ENCODE assay signal across 17 cellular contexts in the genomic region with DNA sequence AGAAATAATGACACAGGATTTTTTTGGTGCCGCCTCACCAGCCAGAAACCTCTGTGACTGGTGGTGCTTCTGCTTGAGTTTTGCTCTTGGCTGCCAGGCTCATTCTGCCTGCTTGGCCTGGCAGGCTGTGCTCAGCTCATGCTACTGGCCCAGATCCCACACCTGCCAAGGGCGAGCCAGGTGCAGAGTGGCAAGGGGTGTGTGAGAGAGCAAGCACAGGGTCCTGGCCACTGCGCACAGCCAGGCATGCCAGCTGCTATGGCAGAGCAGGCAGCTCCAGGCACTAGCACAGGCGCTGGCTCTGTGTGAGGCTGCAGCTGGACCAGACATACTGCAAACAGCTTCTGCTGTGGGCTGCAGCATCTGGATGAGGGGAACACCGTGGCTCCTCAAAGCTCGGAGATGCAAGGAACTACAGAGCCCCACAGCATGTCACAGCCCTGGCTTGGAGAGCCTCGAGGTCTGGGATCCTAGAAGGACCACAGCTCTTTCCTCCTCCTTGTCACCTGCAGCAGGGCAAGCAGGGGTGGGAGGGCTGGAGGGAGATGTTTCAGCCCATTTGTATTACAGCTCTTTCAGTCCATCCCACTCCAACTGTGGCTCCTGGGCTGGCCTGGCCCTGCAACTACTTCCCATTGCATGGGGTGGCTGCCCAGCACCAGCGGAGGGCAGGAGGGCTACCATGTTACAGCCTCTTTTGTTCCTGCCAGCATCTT.
DNase-seq lines count a peak whose midpoint lies in the region; ATAC-seq and TF ChIP-seq lines count a peak whose summit lies in the region.
"Had no signal": no experiment of that assay in that cellular context is flagged by ENCODE, and none has a peak within 500 bp of the region (broad histone marks: within the 10 kb centered on the region; RNA-seq: fewer than 3 reads in every experiment).

No MANE protein-coding gene starts in this region.

- 48 to 57% methylated on average over 8 of the region's 8 CpGs for WGBS in heart right ventricle, 2 donors
- WGBS in stomach, 5 donors = 31 to 47% (median 44%) methylated on average over 5 to 8 of the region's 8 CpGs

- H3K27me3 Mint-ChIP-seq in endothelial cell (ENCODE audit: unreplicated experiment) = no peaks in the 10 kb centered on the region
- H3K27me3 Mint-ChIP-seq: activated CD8-positive, alpha-beta T cell treated with anti-CD3 and anti-CD28 coated beads for 36 hours had no signal

- H3K27me3 ChIP-seq in heart right ventricle = no peaks in the 10 kb centered on the region
- H3K27me3 ChIP-seq in stomach = no peaks in the 10 kb centered on the region
- no peaks in the 10 kb centered on the region for H3K27me3 ChIP-seq in foreskin keratinocyte
- H3K27me3 ChIP-seq: BLaER1 treated with 17β-estradiol and CSF1 and Interleukin-3, amounts not matched to agents 10 nM and 100 nM had no signal

- no peaks in the 10 kb centered on the region for H3K9me3 Mint-ChIP-seq in endothelial cell (ENCODE audit: unreplicated experiment)
- H3K9me3 Mint-ChIP-seq: activated CD8-positive, alpha-beta T cell treated with anti-CD3 and anti-CD28 coated beads for 36 hours had no signal

- H3K4me1 Mint-ChIP-seq in endothelial cell (ENCODE audit: unreplicated experiment) = peaks cover 2% of the 10 kb centered on the region
- H3K4me1 Mint-ChIP-seq: natural killer cell had no signal

- no peak for TF ChIP-seq POLR2A in stomach (IDR thresholded peaks at IDR 0.05)

- H3K27ac ChIP-seq in heart right ventricle = no peak overlapping the region
- H3K27ac ChIP-seq in stomach = peak overlapping the region in 1 of 5 donors; percentile 17
- no peak overlapping the region for H3K27ac ChIP-seq in foreskin keratinocyte
- H3K27ac ChIP-seq: 22Rv1; BLaER1 treated with 17β-estradiol and CSF1 and Interleukin-3, amounts not matched to agents 10 nM and 100 nM; lower lobe of right lung; VCaP had no signal

- no peaks in the 10 kb centered on the region for H3K36me3 Mint-ChIP-seq in endothelial cell (ENCODE audit: low read depth, unreplicated experiment)
- H3K36me3 Mint-ChIP-seq: natural killer cell had no signal

- H3K9me3 ChIP-seq in heart right ventricle (no peaks in the 10 kb centered on the region), stomach (no peaks in the 10 kb centered on the region)
- H3K9me3 ChIP-seq: lower lobe of right lung had no signal

- no peak for TF ChIP-seq EP300 in stomach (IDR thresholded peaks at IDR 0.05)

- no peak overlapping the region for H3K27ac Mint-ChIP-seq in endothelial cell (ENCODE audit: unreplicated experiment)
- H3K27ac Mint-ChIP-seq: activated CD8-positive, alpha-beta T cell treated with anti-CD3 and anti-CD28 coated beads for 36 hours; natural killer cell had no signal

- H3K36me3 ChIP-seq in heart right ventricle (no peaks in the 10 kb centered on the region), stomach (no peaks in the 10 kb centered on the region)
- H3K36me3 ChIP-seq: BLaER1 treated with 17β-estradiol and CSF1 and Interleukin-3, amounts not matched to agents 10 nM and 100 nM; lower lobe of right lung had no signal

- H3K4me3 ChIP-seq in heart right ventricle (no peak overlapping the region), stomach (no peak overlapping the region)
- H3K4me3 ChIP-seq: BLaER1 treated with 17β-estradiol and CSF1 and Interleukin-3, amounts not matched to agents 10 nM and 100 nM; lower lobe of right lung had no signal

- TF ChIP-seq CTCF in heart right ventricle (IDR thresholded peaks at IDR 0.05) (no peak), stomach (IDR thresholded peaks at IDR 0.05) (no peak), foreskin keratinocyte (conservative IDR thresholded peaks at IDR 0.05) (no peak), endothelial cell (IDR thresholded peaks at IDR 0.05; ENCODE audit: unreplicated experiment) (no peak)

- peaks cover 0 to 8% (median 0%) of the 10 kb centered on the region in 9 donors for H3K4me1 ChIP-seq in heart right ventricle
- peaks cover 0 to 19% (median 2%) of the 10 kb centered on the region in 4 donors for H3K4me1 ChIP-seq in stomach
- H3K4me1 ChIP-seq in foreskin keratinocyte = no peaks in the 10 kb centered on the region
- H3K4me1 ChIP-seq: BLaER1 treated with 17β-estradiol and CSF1 and Interleukin-3, amounts not matched to agents 10 nM and 100 nM; lower lobe of right lung had no signal

- no peak overlapping the region for H3K4me3 Mint-ChIP-seq in endothelial cell (ENCODE audit: unreplicated experiment)
- H3K4me3 Mint-ChIP-seq: activated CD8-positive, alpha-beta T cell treated with anti-CD3 and anti-CD28 coated beads for 36 hours; natural killer cell had no signal

- DNase-seq in DMS 273 (lab: John Stamatoyannopoulos, UW; ENCODE audit: unreplicated experiment) = peak; percentile 67
- no peak for DNase-seq in DMS 273 treated with DMSO at 0.1 percent for 48 hours (lab: John Stamatoyannopoulos, UW)
- DNase-seq in NCI-H69 (lab: John Stamatoyannopoulos, UW) = peak; percentile 80
- DNase-seq in heart right ventricle = peak in 1 of 2 donors; percentile 21
- DNase-seq in stomach = peak; percentile 88
- DNase-seq in foreskin keratinocyte = no peak
- DNase-seq in endothelial cell (ENCODE audit: low spot score) = no peak
- DNase-seq: activated CD8-positive, alpha-beta T cell treated with anti-CD3 and anti-CD28 coated beads for 36 hours; cerebellar nuclear complex; Karpas-422; lower lobe of right lung; natural killer cell; SW 1271 had no signal

- ATAC-seq in heart right ventricle (peak; percentile 16 to 79 (median 60)), foreskin keratinocyte (no peak), HG02759 (IDR thresholded peaks at IDR 0.05; ENCODE audit: unreplicated experiment) (no peak)
- ATAC-seq: activated CD8-positive, alpha-beta T cell treated with anti-CD3 and anti-CD28 coated beads for 36 hours; natural killer cell had no signal

- intact Hi-C loops in heart right ventricle (cut with DNase I) (no loop called here), stomach (cut with DNase I; ENCODE audit: low total_unique reads) (no loop called here)

Comparison
In these comparisons a context has a peak if more than half of its experiments do, and no peak if none do; other contexts are left out.
1. DNase-seq: peak in DMS 273 (single experiment), NCI-H69 (single experiment) and stomach (single experiment); none in DMS 273 treated with DMSO at 0.1 percent for 48 hours (single experiment), foreskin keratinocyte (0 of 2) and endothelial cell (single experiment).
2. ATAC-seq: peak in heart right ventricle (8 of 8); none in foreskin keratinocyte (single experiment) and HG02759 (single experiment).